In the genomic region with DNA sequence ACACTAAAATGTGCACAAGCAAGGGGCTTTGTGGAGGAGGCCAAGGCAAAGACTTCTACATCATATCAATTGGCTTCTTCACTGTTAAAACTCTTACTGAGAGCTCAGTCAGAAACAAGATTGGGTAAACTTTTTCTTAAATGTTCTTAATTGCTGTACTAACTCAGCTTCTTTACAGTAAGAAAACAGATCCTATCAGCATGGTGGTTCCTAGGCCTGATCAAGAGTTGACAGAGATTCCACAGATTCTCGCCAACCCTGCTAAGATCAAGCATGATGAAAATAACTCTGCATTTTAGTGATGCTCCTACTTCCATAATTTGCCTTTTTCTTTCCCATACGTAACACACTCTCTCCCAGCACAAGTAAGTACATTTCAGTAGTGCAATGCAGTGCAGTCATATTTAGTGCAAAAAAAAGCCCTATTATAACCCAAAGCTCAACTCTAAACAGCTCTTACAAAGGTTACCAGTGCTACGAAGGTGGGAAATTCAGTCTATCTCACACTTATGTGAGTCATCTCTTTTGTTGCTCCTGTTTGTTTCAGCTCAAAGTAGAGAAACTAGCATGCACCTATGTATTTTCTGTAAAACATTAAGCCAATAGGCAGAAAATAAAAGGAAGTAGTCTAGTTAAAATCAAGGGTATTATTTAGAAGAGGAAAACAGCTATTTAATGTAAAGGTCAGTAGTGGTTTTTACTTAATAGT, we compare ENCODE assay signal across 17 cellular contexts. TPM values are rescaled to one million over a fixed set of nuclear protein-coding genes. Genes with fewer than 3 reads are reported as not detected.
DNase-seq lines count a peak whose midpoint lies in the region; ATAC-seq, FAIRE-seq and TF ChIP-seq lines count a peak whose summit lies in the region.
"Had no signal": no experiment of that assay in that cellular context is flagged by ENCODE, and none has a peak within 500 bp of the region (broad histone marks: within the 10 kb centered on the region; RNA-seq: fewer than 3 reads in every experiment).

No MANE protein-coding gene starts in this region.

- H3K9me3 Mint-ChIP-seq in memory B cell, result no peaks in the 10 kb centered on the region
- H3K9me3 Mint-ChIP-seq: naive thymus-derived CD8-positive, alpha-beta T cell had no signal

- no peak for DNase-seq in memory B cell (ENCODE audit: low spot score in 2 of 2)
- no peak for DNase-seq in NCI-H446 treated with DMSO at 0.1 percent for 48 hours (lab: John Stamatoyannopoulos, UW)
- DNase-seq in colonic mucosa, result no peak
- no peak for DNase-seq in T1000 (lab: John Stamatoyannopoulos, UW)
- no peak for DNase-seq in small intestine
- DNase-seq: glutamatergic neuron; kidney glomerular epithelial cell; naive thymus-derived CD8-positive, alpha-beta T cell; NCI-H1436 treated with DMSO at 0.1 percent for 48 hours; NCI-H526; testis had no signal

- H3K27ac ChIP-seq in OCI-LY3 (ENCODE audit: low read length) (no peak overlapping the region), colonic mucosa (no peak overlapping the region), small intestine (ENCODE audit: low read depth in 1 of 2, low read length in 1 of 2) (no peak overlapping the region)
- H3K27ac ChIP-seq: testis had no signal

- peaks cover 25% of the 10 kb centered on the region for H3K4me1 ChIP-seq in OCI-LY3 (ENCODE audit: low read length)
- no peaks in the 10 kb centered on the region for H3K4me1 ChIP-seq in colonic mucosa
- H3K4me1 ChIP-seq in small intestine (ENCODE audit: control insufficient read depth in 2 of 2, insufficient read depth in 1 of 2, low read depth in 1 of 2, low read length in 1 of 2), result no peaks in the 10 kb centered on the region
- H3K4me1 ChIP-seq: testis had no signal

- H3K4me3 Mint-ChIP-seq in memory B cell, result no peak overlapping the region

- TF ChIP-seq CTCF in OCI-LY3 (IDR thresholded peaks at IDR 0.05; ENCODE audit: low read depth, low read length) (no peak), colonic mucosa (IDR thresholded peaks at IDR 0.05) (no peak)

- H3K79me2 ChIP-seq in OCI-LY3 (ENCODE audit: low read length), result no peaks in the 10 kb centered on the region

- intact Hi-C loops in colonic mucosa (cut with DNase I), result no loop called here

- H3K4me3 ChIP-seq in OCI-LY3 (ENCODE audit: low read length) (no peak overlapping the region), colonic mucosa (no peak overlapping the region), small intestine (ENCODE audit: low read depth in 1 of 2, low read length in 2 of 2) (no peak overlapping the region)
- H3K4me3 ChIP-seq: HAP-1, testis had no signal

- FAIRE-seq in small intestine (lab: Jason Lieb, UNC), result no peak
- FAIRE-seq: bronchial epithelial cell, endothelial cell of umbilical vein had no signal

- H4K20me1 ChIP-seq in OCI-LY3 (ENCODE audit: insufficient read depth, low read length), result no peaks in the 10 kb centered on the region

- no peaks in the 10 kb centered on the region for H3K27me3 Mint-ChIP-seq in memory B cell
- H3K27me3 Mint-ChIP-seq: naive thymus-derived CD8-positive, alpha-beta T cell had no signal

- H3K9me3 ChIP-seq in OCI-LY3 (ENCODE audit: insufficient read depth, low read length) (no peaks in the 10 kb centered on the region), colonic mucosa (no peaks in the 10 kb centered on the region), small intestine (ENCODE audit: control insufficient read depth, low read depth) (no peaks in the 10 kb centered on the region)
- H3K9me3 ChIP-seq: HAP-1, testis had no signal

- no peaks in the 10 kb centered on the region for H3K36me3 ChIP-seq in OCI-LY3 (replicated peaks; ENCODE audit: low read depth, low read length)
- no peaks in the 10 kb centered on the region for H3K36me3 ChIP-seq in colonic mucosa
- H3K36me3 ChIP-seq in small intestine (ENCODE audit: control insufficient read depth in 2 of 2, insufficient read depth in 2 of 2, low read length in 2 of 2), result no peaks in the 10 kb centered on the region
- H3K36me3 ChIP-seq: HAP-1 had no signal

- H3K27me3 ChIP-seq in OCI-LY3 (ENCODE audit: low read depth, low read length) (no peaks in the 10 kb centered on the region), colonic mucosa (no peaks in the 10 kb centered on the region), small intestine (ENCODE audit: control insufficient read depth in 2 of 2, insufficient read depth in 2 of 2, low read length in 2 of 2) (no peaks in the 10 kb centered on the region)
- H3K27me3 ChIP-seq: testis had no signal

- H3K4me1 Mint-ChIP-seq in memory B cell, result peaks cover 22% of the 10 kb centered on the region

- peak overlapping the region; percentile 55 for H2AFZ ChIP-seq in OCI-LY3 (ENCODE audit: low read depth, low read length)

- H3K36me3 Mint-ChIP-seq in memory B cell, result peaks cover 25% of the 10 kb centered on the region

- no peak overlapping the region for H3K4me2 ChIP-seq in OCI-LY3 (ENCODE audit: low read length)

- 67 to 82% (median 73%) methylated on average over 3 of the region's 3 CpGs for WGBS in small intestine, 3 donors

- peak; percentile 78 for ATAC-seq in GM18508 (IDR thresholded peaks at IDR 0.05; ENCODE audit: insufficient read depth, unreplicated experiment)
- peak; percentile 79 for ATAC-seq in GM21381 (IDR thresholded peaks at IDR 0.05; ENCODE audit: unreplicated experiment)
- ATAC-seq in memory B cell (ENCODE audit: low read depth), result no peak
- ATAC-seq: naive thymus-derived CD8-positive, alpha-beta T cell had no signal

- H3K27ac Mint-ChIP-seq in memory B cell, result peak overlapping the region; percentile 10

- H3K9ac ChIP-seq in OCI-LY3 (ENCODE audit: low read length) (no peak overlapping the region), colonic mucosa (ENCODE audit: low read depth in 2 of 2, low read length in 2 of 2) (no peak overlapping the region)

RNA-seq across cellular contexts. Expression of a gene that starts 29.9 kb away (rescaled TPM):
- under 1 TPM; 0.37 to 0.40 TPM for total RNA-seq in colonic mucosa
- 1 to 10 TPM in 1 of 3 donors, under 1 TPM in 1, not detected in 1; 0.45 to 2.4 TPM for polyA plus RNA-seq in small intestine
- total RNA-seq: bronchial epithelial cell, endothelial cell of umbilical vein had no signal
- polyA plus RNA-seq: endothelial cell of umbilical vein had no signal
